17 cellular contexts compared by ENCODE assay signal in genomic region chr4:153904011-153904410, GRCh38.
"Had no signal": no experiment of that assay in that cellular context is flagged by ENCODE, and none has a peak within 500 bp of the region (broad histone marks: within the 10 kb centered on the region; RNA-seq: fewer than 3 reads in every experiment).

No MANE protein-coding gene starts in this region.

- FAIRE-seq: RCC 7860 had no signal

- DNase-seq: KBM-7, MV-4-11, NCI-H1048, NCI-H1105, NCI-H1436 treated with DMSO at 0.1 percent for 48 hours, NCI-H1694, NCI-H187 treated with DMSO at 0.1 percent for 48 hours, NCI-H2029 treated with DMSO at 0.1 percent for 48 hours, NCI-H2171 treated with DMSO at 0.1 percent for 48 hours, NCI-H345, NCI-H446 treated with DMSO at 0.1 percent for 48 hours, NCI-H510A treated with DMSO at 0.1 percent for 48 hours, NCI-H526, Right ventricle myocardium superior, RPMI8226, SIG-M5 had no signal
